8 cellular contexts compared by ENCODE assay signal in the genomic region with DNA sequence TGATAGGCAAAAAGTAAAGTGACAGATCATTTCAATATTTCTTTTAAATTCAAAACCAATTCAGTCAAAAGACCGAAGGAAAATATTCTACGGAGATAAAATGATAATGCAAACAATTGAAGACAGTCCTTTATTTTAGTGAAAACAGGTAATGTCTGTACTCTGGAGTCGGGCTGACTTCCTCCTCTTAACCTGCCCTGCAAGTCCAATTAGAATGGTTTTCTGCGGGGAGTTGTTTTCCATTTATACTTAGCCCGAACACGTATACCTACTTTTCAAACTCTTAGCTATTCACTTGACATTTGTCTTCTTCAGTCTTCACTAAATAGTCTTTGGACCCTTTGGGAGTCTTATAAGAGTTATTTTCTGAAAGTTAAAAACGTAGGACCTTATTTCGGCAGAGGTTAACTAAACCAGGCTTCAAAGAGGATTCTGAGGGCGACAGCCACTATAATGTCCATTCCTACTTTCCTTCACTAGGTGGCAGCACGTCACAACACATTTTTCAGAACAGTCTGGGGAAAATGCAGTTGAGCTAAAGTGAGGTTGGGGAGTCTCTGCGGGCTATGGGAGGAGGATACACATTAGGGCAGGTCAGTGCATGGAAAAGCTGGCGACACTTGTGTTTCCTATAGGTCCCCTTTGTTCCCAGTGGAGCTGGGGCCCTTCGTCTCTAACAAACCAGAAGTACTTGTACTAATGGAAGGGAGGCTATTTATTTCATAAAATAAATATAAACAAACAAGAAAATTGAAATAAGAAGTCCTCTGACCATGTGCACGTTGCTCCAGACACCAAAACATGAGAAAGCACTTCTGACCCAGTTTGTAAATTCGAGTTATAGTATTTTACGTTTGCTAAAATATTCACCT.
DNase-seq lines count a peak whose midpoint lies in the region; ATAC-seq, FAIRE-seq and TF ChIP-seq lines count a peak whose summit lies in the region.

No MANE protein-coding gene starts in this region.

- H3K9me3 Mint-ChIP-seq in activated T-cell treated with anti-CD3 and anti-CD28 coated beads, Interleukin-2, amount 50 U/mL, for 24 hours: no peaks in the 10 kb centered on the region

- H3K27ac Mint-ChIP-seq in activated T-cell treated with anti-CD3 and anti-CD28 coated beads, Interleukin-2, amount 50 U/mL, for 24 hours: no peak overlapping the region

- H3K4me3 Mint-ChIP-seq in activated T-cell treated with anti-CD3 and anti-CD28 coated beads, Interleukin-2, amount 50 U/mL, for 24 hours: peak overlapping the region; percentile 20

- peaks cover 5% of the 10 kb centered on the region for H3K4me1 Mint-ChIP-seq in activated T-cell treated with anti-CD3 and anti-CD28 coated beads, Interleukin-2, amount 50 U/mL, for 24 hours (ENCODE audit: low read depth)

- no peak overlapping the region for H3K4me3 ChIP-seq in AG04450 (ENCODE audit: low read depth, low read length)

- peaks cover 39% of the 10 kb centered on the region for H3K27me3 Mint-ChIP-seq in activated T-cell treated with anti-CD3 and anti-CD28 coated beads, Interleukin-2, amount 50 U/mL, for 24 hours

- CTCF ChIA-PET in AG04450 (lab: Charles Lee): interaction anchor here (0.6 to 8.9 kb wide), 79 partner anchors 9 to 655 kb away, joined by 3 to 199 read pairs (median 4); partner anchors contain the start of gene KCNMA1

- POLR2A ChIA-PET in AG04450 (lab: Yijun Ruan, JAX): interaction anchor here (1.5 kb wide), 1 partner anchor 471 kb away, joined by 3 read pairs; no protein-coding TSS in a partner anchor

- H3K27me3 ChIP-seq in AG04450 (ENCODE audit: control insufficient read depth, insufficient read depth, low read length): no peaks in the 10 kb centered on the region
- H3K27me3 ChIP-seq in foreskin keratinocyte: no peaks in the 10 kb centered on the region

- H3K36me3 Mint-ChIP-seq in activated T-cell treated with anti-CD3 and anti-CD28 coated beads, Interleukin-2, amount 50 U/mL, for 24 hours (ENCODE audit: low read depth): no peaks in the 10 kb centered on the region

- no peaks in the 10 kb centered on the region for H3K9me3 ChIP-seq in AG04450 (ENCODE audit: control insufficient read depth, insufficient read depth, low read length)

- no peak for DNase-seq in AG04450 (ENCODE audit: low read depth, low spot score)
- DNase-seq in GM12892 (ENCODE audit: insufficient read length): no peak
- peak; percentile 86 for DNase-seq in NCI-H774 (lab: John Stamatoyannopoulos, UW)
- peak; percentile 32 for DNase-seq in activated T-cell treated with anti-CD3 and anti-CD28 coated beads, Interleukin-2, amount 50 U/mL, for 24 hours
- peak in 1 of 2 donors; percentile 59 for DNase-seq in foreskin keratinocyte
- peak in 29 of 56 donors; percentile 6 to 69 (median 17) for DNase-seq in nucleus accumbens (lab: John Stamatoyannopoulos, UW)
- DNase-seq in GM19238 (ENCODE audit: insufficient read length, low spot score): no peak

- peaks cover 42% of the 10 kb centered on the region for H3K4me1 ChIP-seq in foreskin keratinocyte

- no peak overlapping the region for H3K27ac ChIP-seq in AG04450 (ENCODE audit: low read depth, low read length)
- peak overlapping the region; percentile 88 for H3K27ac ChIP-seq in foreskin keratinocyte

- ATAC-seq in HG03575 (IDR thresholded peaks at IDR 0.05; ENCODE audit: extremely low read depth, insufficient number of reproducible peaks, low FRiP score, unreplicated experiment) (peak; percentile 53), foreskin keratinocyte (peak; percentile 18)

- TF ChIP-seq CTCF in AG04450 (IDR thresholded peaks at IDR 0.05; ENCODE audit: low read depth, low read length) (peak; percentile 79), foreskin keratinocyte (conservative IDR thresholded peaks at IDR 0.05) (peak; percentile 85)

- TF ChIP-seq POLR2A in GM12892 (IDR thresholded peaks at IDR 0.05; ENCODE audit: low read depth, low read length): no peak

- peak; percentile 85 for FAIRE-seq in GM12892 (lab: Jason Lieb, UNC)

Comparison
In these comparisons a context has a peak if more than half of its experiments do, and no peak if none do; other contexts are left out.
1. DNase-seq: peak in NCI-H774 (single experiment), activated T-cell treated with anti-CD3 and anti-CD28 coated beads, Interleukin-2, amount 50 U/mL, for 24 hours (single experiment) and nucleus accumbens (29 of 56); none in AG04450 (single experiment), GM12892 (single experiment) and GM19238 (single experiment).